19 cellular contexts compared by ENCODE assay signal in genomic region chr17:614637-615546, GRCh38.
A peak's percentile ranks its signal among the peaks of the same experiment; 100 is the strongest.
DNase-seq lines count a peak whose midpoint lies in the region; ATAC-seq, FAIRE-seq and TF ChIP-seq lines count a peak whose summit lies in the region.
"Had no signal": no experiment of that assay in that cellular context is flagged by ENCODE, and none has a peak within 500 bp of the region (broad histone marks: within the 10 kb centered on the region; RNA-seq: fewer than 3 reads in every experiment).

No MANE protein-coding gene starts in this region.

- H3K27ac Mint-ChIP-seq in HFFc6 = peak overlapping the region; percentile 90
- H3K27ac Mint-ChIP-seq: activated B cell treated with CpG ODN at 0.5 μM for 24 hours had no signal

- H2AFZ ChIP-seq in SK-N-SH (ENCODE audit: low read depth) (no peak overlapping the region), HepG2 (ENCODE audit: low read length) (no peak overlapping the region)

- no peak overlapping the region for H3K4me3 Mint-ChIP-seq in HFFc6
- H3K4me3 Mint-ChIP-seq: activated B cell treated with CpG ODN at 0.5 μM for 24 hours; CD4-positive, CD25-positive, alpha-beta regulatory T cell had no signal

- H3K9me3 Mint-ChIP-seq in HFFc6 = peaks cover 2% of the 10 kb centered on the region
- H3K9me3 Mint-ChIP-seq: activated B cell treated with CpG ODN at 0.5 μM for 24 hours; CD4-positive, CD25-positive, alpha-beta regulatory T cell had no signal

- H3K79me2 ChIP-seq in SK-N-SH (ENCODE audit: insufficient read depth) (no peaks in the 10 kb centered on the region), HepG2 (ENCODE audit: insufficient read depth, low read length) (no peaks in the 10 kb centered on the region)

- peaks cover 0 to 20% of the 10 kb centered on the region in 2 experiments; a peak in 2 of 4 replicates for H3K4me1 ChIP-seq in SK-N-SH (ENCODE audit: control insufficient read depth in 1 of 2, insufficient read depth in 2 of 2, low read depth in 1 of 2, low read length in 1 of 2)
- no peaks in the 10 kb centered on the region for H3K4me1 ChIP-seq in HepG2 (ENCODE audit: insufficient read depth, low read length)

- no peak overlapping the region for H3K4me3 ChIP-seq in SK-N-SH (ENCODE audit: low read depth in 2 of 2, low read length in 1 of 2)
- no peak overlapping the region for H3K4me3 ChIP-seq in fibroblast of villous mesenchyme (ENCODE audit: low read depth, low read length)
- H3K4me3 ChIP-seq in HepG2 (replicated peaks in 1 of 3; ENCODE audit: insufficient read depth in 1 of 3, low read depth in 2 of 3, low read length in 3 of 3) = no peak overlapping the region
- H3K4me3 ChIP-seq in dorsolateral prefrontal cortex = no peak overlapping the region
- H3K4me3 ChIP-seq: thyroid gland had no signal

- TF ChIP-seq EP300 in SK-N-SH (IDR thresholded peaks at IDR 0.05; ENCODE audit: borderline replicate concordance in 1 of 2, low read depth in 1 of 2, low read length in 1 of 2) (peak in 1 of 2 experiments; percentile 70; a peak in 2 of 4 replicates), HepG2 (IDR thresholded peaks at IDR 0.05; ENCODE audit: low read depth in 2 of 2, low read length in 2 of 2) (no peak), HepG2 (CRISPR knock-in tag; IDR thresholded peaks at IDR 0.05; ENCODE audit: borderline replicate concordance) (no peak)

- TF ChIP-seq RAD21 in SK-N-SH (IDR thresholded peaks at IDR 0.05; ENCODE audit: low read length) = no peak
- TF ChIP-seq RAD21 in HepG2 (CRISPR knock-in tag; IDR thresholded peaks at IDR 0.05) = no peak

- no peak for TF ChIP-seq CTCF in HFFc6 (IDR thresholded peaks at IDR 0.05)
- no peak for TF ChIP-seq CTCF in SK-N-SH (IDR thresholded peaks at IDR 0.05)
- TF ChIP-seq CTCF in fibroblast of villous mesenchyme (IDR thresholded peaks at IDR 0.05; ENCODE audit: insufficient read depth, low read depth, low read length) = no peak
- TF ChIP-seq CTCF in HepG2 (CRISPR knock-in tag; IDR thresholded peaks at IDR 0.05) = no peak
- TF ChIP-seq CTCF in dorsolateral prefrontal cortex (IDR thresholded peaks at IDR 0.05 in 54 of 56, conservative IDR thresholded peaks at IDR 0.05 in 2 of 56; ENCODE audit: low read depth in 1 of 56, partially characterized antibody in 56 of 56) = no peak

- DNase-seq in HFFc6 = peak; percentile 78
- no peak for DNase-seq in SK-N-SH
- peak; percentile 77 for DNase-seq in fibroblast of villous mesenchyme (ENCODE audit: low read depth)
- DNase-seq in renal cortical epithelial cell (ENCODE audit: low read depth) = peak; percentile 47
- DNase-seq in H4 (ENCODE audit: low spot score) = no peak
- DNase-seq in HepG2 (ENCODE audit: low spot score) = no peak
- no peak for DNase-seq in dorsolateral prefrontal cortex
- no peak for DNase-seq in NCI-H146 (lab: John Stamatoyannopoulos, UW)
- DNase-seq: activated B cell treated with CpG ODN at 0.5 μM for 24 hours; activated naive CD4-positive, alpha-beta T cell treated with Interleukin-2 at 50 U/mL for 16 hours; CD4-positive, CD25-positive, alpha-beta regulatory T cell; effector memory CD4-positive, alpha-beta T cell; NCI-H1436; NCI-H446; retina; stimulated activated CD4-positive, alpha-beta T cell treated with anti-CD3 and anti-CD28 coated beads, Interleukin-1b, Interleukin-23, amount 100 ng/mL, for 48 hours; thyroid gland had no signal

- in situ Hi-C loops in HepG2 (cut with HindIII; ENCODE audit: extremely low pct_ligation_motif_present, low pct_unique_long_range_greater_than_20kb) = no loop called here

- CTCF ChIA-PET in SK-N-SH (lab: Yijun Ruan, JAX) = interaction anchor here (1.0 kb wide), 2 partner anchors 16 to 85 kb away, joined by 3 read pairs; no protein-coding TSS in a partner anchor
- CTCF ChIA-PET in HepG2 (lab: Yijun Ruan, JAX; ENCODE audit: low intra/inter-chr PET ratio, low total read pairs) = no interaction called here

- no peak for TF ChIP-seq POLR2A in HepG2 (IDR thresholded peaks at IDR 0.05; ENCODE audit: insufficient read depth in 1 of 2, low read depth in 2 of 2, low read length in 2 of 2)

- peaks cover 21% of the 10 kb centered on the region for H3K4me1 Mint-ChIP-seq in HFFc6 (ENCODE audit: low read depth)
- H3K4me1 Mint-ChIP-seq: activated B cell treated with CpG ODN at 0.5 μM for 24 hours had no signal

- H3K9me3 ChIP-seq in SK-N-SH (no peaks in the 10 kb centered on the region), HepG2 (ENCODE audit: low read length) (no peaks in the 10 kb centered on the region)
- H3K9me3 ChIP-seq: thyroid gland had no signal

- POLR2A ChIA-PET in SK-N-SH (lab: Yijun Ruan, JAX) (interaction anchor here (0.7 to 1.7 kb wide), 2 partner anchors 14 to 124 kb away, joined by 3 to 6 read pairs; no protein-coding TSS in a partner anchor), HepG2 (lab: Yijun Ruan, JAX) (no interaction called here)

- H4K20me1 ChIP-seq in SK-N-SH (ENCODE audit: insufficient read depth) (no peaks in the 10 kb centered on the region), HepG2 (ENCODE audit: insufficient read depth, low read length) (no peaks in the 10 kb centered on the region)

- H3K27ac ChIP-seq in SK-N-SH (ENCODE audit: low read depth in 2 of 2, low read length in 1 of 2) (peak overlapping the region in 1 of 2 experiments; percentile 43; a peak in 2 of 4 replicates), HepG2 (ENCODE audit: extremely low read length, insufficient read depth, low read length) (no peak overlapping the region), dorsolateral prefrontal cortex (peak overlapping the region in 4 of 59 donors; percentile 15 to 24 (median 18))

- H3K27me3 Mint-ChIP-seq in HFFc6 (ENCODE audit: insufficient read depth) = peaks cover 2% of the 10 kb centered on the region
- H3K27me3 Mint-ChIP-seq: activated B cell treated with CpG ODN at 0.5 μM for 24 hours; CD4-positive, CD25-positive, alpha-beta regulatory T cell had no signal

- no peak overlapping the region for H3K9ac ChIP-seq in SK-N-SH
- H3K9ac ChIP-seq in HepG2 (ENCODE audit: insufficient read depth, low read depth, low read length) = no peak overlapping the region

- no peak for FAIRE-seq in HepG2 (lab: Jason Lieb, UNC)
- FAIRE-seq: G401.6, islet of Langerhans had no signal

- H3K36me3 ChIP-seq in SK-N-SH (replicated peaks in 1 of 2; ENCODE audit: control insufficient read depth in 1 of 2, insufficient read depth in 2 of 2, low read length in 1 of 2) = peaks cover 4 to 6% of the 10 kb centered on the region in 2 experiments
- peaks cover 7 to 13% of the 10 kb centered on the region in 2 experiments; a peak in 4 of 5 replicates for H3K36me3 ChIP-seq in HepG2 (replicated peaks in 1 of 2; ENCODE audit: control insufficient read depth in 1 of 2, insufficient read depth in 2 of 2, low read length in 2 of 2)
- H3K36me3 ChIP-seq: thyroid gland had no signal

- intact Hi-C loops in HepG2 (cut with micrococcal nuclease; ENCODE audit: unreplicated experiment) (no loop called here), dorsolateral prefrontal cortex (cut with DNase I) (no loop called here)

- H3K27me3 ChIP-seq in SK-N-SH (ENCODE audit: insufficient read depth) (no peaks in the 10 kb centered on the region), HepG2 (ENCODE audit: control insufficient read depth in 1 of 2, insufficient read depth in 2 of 2, low read length in 2 of 2) (no peaks in the 10 kb centered on the region), dorsolateral prefrontal cortex (no peaks in the 10 kb centered on the region)
- H3K27me3 ChIP-seq: thyroid gland had no signal

- WGBS in SK-N-SH (ENCODE audit: low lambda C conversion rate) = 84% methylated on average over 9 of the region's 9 CpGs
- 98% methylated on average over 9 of the region's 9 CpGs for WGBS in HepG2 (ENCODE audit: low lambda C conversion rate)

- no peaks in the 10 kb centered on the region for H3F3A ChIP-seq in SK-N-SH (replicated peaks; ENCODE audit: insufficient read depth)

- no peaks in the 10 kb centered on the region for H3K9me2 ChIP-seq in SK-N-SH

- H3K4me2 ChIP-seq in SK-N-SH (no peak overlapping the region), HepG2 (ENCODE audit: low read depth, low read length) (no peak overlapping the region)

- BruUV-seq in HepG2 (replicated peaks; lab: Mats Ljungman, UMichigan) = no TSS peak

- no peak for ATAC-seq in HepG2

- H3K36me3 Mint-ChIP-seq in HFFc6 (ENCODE audit: low read depth) = peaks cover 29% of the 10 kb centered on the region

TF ChIP-seq in SK-N-SH, 30 proteins besides CTCF, POLR2A, EP300 and RAD21 (continues in another document):
- TF ChIP-seq ELF1 (IDR thresholded peaks at IDR 0.05) = no peak
- TF ChIP-seq RCOR1 (IDR thresholded peaks at IDR 0.05; ENCODE audit: low read length) = peak; percentile 64; the same call in 1 of the 2 replicates
- no peak for TF ChIP-seq MXI1 (IDR thresholded peaks at IDR 0.05; ENCODE audit: low read depth, low read length)
- no peak for TF ChIP-seq SIN3A (IDR thresholded peaks at IDR 0.05; ENCODE audit: borderline replicate concordance, low read depth, low read length)
- no peak for TF ChIP-seq YY1 (IDR thresholded peaks at IDR 0.05; ENCODE audit: low read depth)
- TF ChIP-seq PBX3 (IDR thresholded peaks at IDR 0.05) = 0 out of 2 replicates have a peak, but pooled peaks have one; percentile 5

TF ChIP-seq in HepG2, 621 proteins besides CTCF, POLR2A, EP300 and RAD21 (continues in another document):
- no peak for TF ChIP-seq ZNF367 (CRISPR knock-in tag; IDR thresholded peaks at IDR 0.05; ENCODE audit: borderline replicate concordance)
- no peak for TF ChIP-seq ZNF614 (CRISPR knock-in tag; IDR thresholded peaks at IDR 0.05; ENCODE audit: borderline replicate concordance)
- TF ChIP-seq FOSL2 (CRISPR knock-in tag; IDR thresholded peaks at IDR 0.05) = no peak
- TF ChIP-seq NFE2L1 (CRISPR knock-in tag; IDR thresholded peaks at IDR 0.05; ENCODE audit: borderline replicate concordance) = no peak

Comparison
In these comparisons a context has a peak if more than half of its experiments do, and no peak if none do; other contexts are left out.
1. DNase-seq: peak in HFFc6 (single experiment), fibroblast of villous mesenchyme (single experiment) and renal cortical epithelial cell (single experiment); none in SK-N-SH (single experiment), H4 (single experiment), HepG2 (single experiment), dorsolateral prefrontal cortex (0 of 10) and NCI-H146 (single experiment).